ENCODE assay signal across 1 cellular context in the genomic region with DNA sequence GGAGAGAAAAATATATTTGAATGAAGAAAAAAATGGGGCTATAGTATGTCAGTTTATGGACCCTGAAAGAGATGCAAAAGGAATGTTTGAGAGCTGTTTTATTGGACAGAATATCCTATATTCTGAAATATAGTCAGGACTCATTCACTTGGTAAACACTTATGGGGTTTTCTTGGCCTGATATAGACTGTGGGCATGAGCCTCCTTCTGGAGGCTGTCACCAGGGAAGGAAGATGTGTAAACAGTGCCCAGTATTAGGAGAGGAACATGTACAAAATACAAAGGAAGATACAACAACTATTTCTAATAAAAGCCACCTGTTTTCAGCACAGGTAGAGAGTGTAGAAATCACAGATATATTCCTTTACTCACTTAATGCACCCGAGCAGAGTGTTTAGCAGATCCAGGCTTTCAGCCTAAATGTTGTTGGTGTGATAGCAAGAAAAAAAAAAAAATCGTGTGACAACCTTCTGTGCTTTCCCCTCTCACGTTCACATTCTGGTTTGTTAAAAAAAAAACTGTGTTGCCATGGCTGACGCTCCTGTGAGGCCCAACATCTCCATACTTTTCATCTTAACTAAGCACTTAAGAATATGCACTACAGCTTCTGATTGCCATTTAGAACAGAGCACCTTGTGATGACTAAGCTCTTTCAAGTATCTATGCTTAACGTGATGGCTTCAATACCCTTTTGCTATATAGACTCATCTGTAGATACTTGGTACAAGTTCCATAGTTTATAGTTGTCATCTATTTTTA.
TF ChIP-seq lines count a peak whose summit lies in the region.

No MANE protein-coding gene starts in this region.

TF ChIP-seq in GM23338, 12 proteins besides CTCF, POLR2A, EP300 and RAD21 (continued from another document):
- TF ChIP-seq, protein P1, sequence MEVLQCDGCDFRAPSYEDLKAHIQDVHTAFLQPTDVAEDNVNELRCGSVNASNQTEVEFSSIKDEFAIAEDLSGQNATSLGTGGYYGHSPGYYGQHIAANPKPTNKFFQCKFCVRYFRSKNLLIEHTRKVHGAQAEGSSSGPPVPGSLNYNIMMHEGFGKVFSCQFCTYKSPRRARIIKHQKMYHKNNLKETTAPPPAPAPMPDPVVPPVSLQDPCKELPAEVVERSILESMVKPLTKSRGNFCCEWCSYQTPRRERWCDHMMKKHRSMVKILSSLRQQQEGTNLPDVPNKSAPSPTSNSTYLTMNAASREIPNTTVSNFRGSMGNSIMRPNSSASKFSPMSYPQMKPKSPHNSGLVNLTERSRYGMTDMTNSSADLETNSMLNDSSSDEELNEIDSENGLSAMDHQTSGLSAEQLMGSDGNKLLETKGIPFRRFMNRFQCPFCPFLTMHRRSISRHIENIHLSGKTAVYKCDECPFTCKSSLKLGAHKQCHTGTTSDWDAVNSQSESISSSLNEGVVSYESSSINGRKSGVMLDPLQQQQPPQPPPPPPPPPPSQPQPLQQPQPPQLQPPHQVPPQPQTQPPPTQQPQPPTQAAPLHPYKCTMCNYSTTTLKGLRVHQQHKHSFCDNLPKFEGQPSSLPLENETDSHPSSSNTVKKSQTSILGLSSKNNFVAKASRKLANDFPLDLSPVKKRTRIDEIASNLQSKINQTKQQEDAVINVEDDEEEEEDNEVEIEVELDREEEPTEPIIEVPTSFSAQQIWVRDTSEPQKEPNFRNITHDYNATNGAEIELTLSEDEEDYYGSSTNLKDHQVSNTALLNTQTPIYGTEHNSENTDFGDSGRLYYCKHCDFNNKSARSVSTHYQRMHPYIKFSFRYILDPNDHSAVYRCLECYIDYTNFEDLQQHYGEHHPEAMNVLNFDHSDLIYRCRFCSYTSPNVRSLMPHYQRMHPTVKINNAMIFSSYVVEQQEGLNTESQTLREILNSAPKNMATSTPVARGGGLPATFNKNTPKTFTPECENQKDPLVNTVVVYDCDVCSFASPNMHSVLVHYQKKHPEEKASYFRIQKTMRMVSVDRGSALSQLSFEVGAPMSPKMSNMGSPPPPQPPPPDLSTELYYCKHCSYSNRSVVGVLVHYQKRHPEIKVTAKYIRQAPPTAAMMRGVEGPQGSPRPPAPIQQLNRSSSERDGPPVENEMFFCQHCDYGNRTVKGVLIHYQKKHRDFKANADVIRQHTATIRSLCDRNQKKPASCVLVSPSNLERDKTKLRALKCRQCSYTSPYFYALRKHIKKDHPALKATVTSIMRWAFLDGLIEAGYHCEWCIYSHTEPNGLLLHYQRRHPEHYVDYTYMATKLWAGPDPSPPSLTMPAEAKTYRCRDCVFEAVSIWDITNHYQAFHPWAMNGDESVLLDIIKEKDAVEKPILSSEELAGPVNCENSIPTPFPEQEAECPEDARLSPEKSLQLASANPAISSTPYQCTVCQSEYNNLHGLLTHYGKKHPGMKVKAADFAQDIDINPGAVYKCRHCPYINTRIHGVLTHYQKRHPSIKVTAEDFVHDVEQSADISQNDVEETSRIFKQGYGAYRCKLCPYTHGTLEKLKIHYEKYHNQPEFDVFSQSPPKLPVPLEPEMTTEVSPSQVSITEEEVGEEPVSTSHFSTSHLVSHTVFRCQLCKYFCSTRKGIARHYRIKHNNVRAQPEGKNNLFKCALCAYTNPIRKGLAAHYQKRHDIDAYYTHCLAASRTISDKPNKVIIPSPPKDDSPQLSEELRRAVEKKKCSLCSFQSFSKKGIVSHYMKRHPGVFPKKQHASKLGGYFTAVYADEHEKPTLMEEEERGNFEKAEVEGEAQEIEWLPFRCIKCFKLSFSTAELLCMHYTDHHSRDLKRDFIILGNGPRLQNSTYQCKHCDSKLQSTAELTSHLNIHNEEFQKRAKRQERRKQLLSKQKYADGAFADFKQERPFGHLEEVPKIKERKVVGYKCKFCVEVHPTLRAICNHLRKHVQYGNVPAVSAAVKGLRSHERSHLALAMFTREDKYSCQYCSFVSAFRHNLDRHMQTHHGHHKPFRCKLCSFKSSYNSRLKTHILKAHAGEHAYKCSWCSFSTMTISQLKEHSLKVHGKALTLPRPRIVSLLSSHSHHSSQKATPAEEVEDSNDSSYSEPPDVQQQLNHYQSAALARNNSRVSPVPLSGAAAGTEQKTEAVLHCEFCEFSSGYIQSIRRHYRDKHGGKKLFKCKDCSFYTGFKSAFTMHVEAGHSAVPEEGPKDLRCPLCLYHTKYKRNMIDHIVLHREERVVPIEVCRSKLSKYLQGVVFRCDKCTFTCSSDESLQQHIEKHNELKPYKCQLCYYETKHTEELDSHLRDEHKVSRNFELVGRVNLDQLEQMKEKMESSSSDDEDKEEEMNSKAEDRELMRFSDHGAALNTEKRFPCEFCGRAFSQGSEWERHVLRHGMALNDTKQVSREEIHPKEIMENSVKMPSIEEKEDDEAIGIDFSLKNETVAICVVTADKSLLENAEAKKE (CRISPR knock-in tag; IDR thresholded peaks at IDR 0.05), result no peak
